ENCODE assay signal across 11 cellular contexts in genomic region chr3:183185696-183186095, GRCh38. TPM values are rescaled to one million over a fixed set of nuclear protein-coding genes. Genes with fewer than 3 reads are reported as not detected.
DNase-seq lines count a peak whose midpoint lies in the region; ATAC-seq and TF ChIP-seq lines count a peak whose summit lies in the region.
"Had no signal": no experiment of that assay in that cellular context is flagged by ENCODE, and none has a peak within 500 bp of the region (broad histone marks: within the 10 kb centered on the region; RNA-seq: fewer than 3 reads in every experiment).

No MANE protein-coding gene starts in this region.

- no peaks in the 10 kb centered on the region for H3K36me3 Mint-ChIP-seq in activated CD8-positive, alpha-beta T cell treated with anti-CD3 and anti-CD28 coated beads for 36 hours (ENCODE audit: low read depth)
- no peaks in the 10 kb centered on the region for H3K36me3 Mint-ChIP-seq in activated CD8-positive, alpha-beta T cell treated with anti-CD3 and anti-CD28 coated beads, Interleukin-2, amount 10 ng/mL, durations not matched to agents 7 days and 5 days (ENCODE audit: low read depth)
- no peaks in the 10 kb centered on the region for H3K36me3 Mint-ChIP-seq in dendritic cell treated with granulocyte-macrophage colony-stimulating factor and Interleukin-4, amounts not matched to agents 40 ng/mL and 50 ng/mL, for 4 days (ENCODE audit: low read depth)
- H3K36me3 Mint-ChIP-seq: CD4-positive, alpha-beta memory T cell had no signal

- no peak overlapping the region for H3K4me3 Mint-ChIP-seq in activated CD8-positive, alpha-beta T cell treated with anti-CD3 and anti-CD28 coated beads for 36 hours
- H3K4me3 Mint-ChIP-seq in activated CD8-positive, alpha-beta T cell treated with anti-CD3 and anti-CD28 coated beads, Interleukin-2, amount 10 ng/mL, durations not matched to agents 7 days and 5 days = no peak overlapping the region
- H3K4me3 Mint-ChIP-seq in dendritic cell treated with granulocyte-macrophage colony-stimulating factor and Interleukin-4, amounts not matched to agents 40 ng/mL and 50 ng/mL, for 4 days = no peak overlapping the region
- H3K4me3 Mint-ChIP-seq: CD4-positive, alpha-beta memory T cell had no signal

- peak; percentile 45 for ATAC-seq in activated CD8-positive, alpha-beta T cell treated with anti-CD3 and anti-CD28 coated beads for 36 hours
- ATAC-seq in activated CD8-positive, alpha-beta T cell treated with anti-CD3 and anti-CD28 coated beads, Interleukin-2, amount 10 ng/mL, durations not matched to agents 7 days and 5 days = no peak
- no peak for ATAC-seq in GM21825 (IDR thresholded peaks at IDR 0.05; ENCODE audit: unreplicated experiment)
- no peak for ATAC-seq in GM18873 (IDR thresholded peaks at IDR 0.05; ENCODE audit: low FRiP score, unreplicated experiment)

- H3K4me3 ChIP-seq in skeletal muscle cell (ENCODE audit: low read depth, low read length) = no peak overlapping the region
- H3K4me3 ChIP-seq: thoracic aorta had no signal

- H3K27ac Mint-ChIP-seq in activated CD8-positive, alpha-beta T cell treated with anti-CD3 and anti-CD28 coated beads for 36 hours = peak overlapping the region; percentile 80
- no peak overlapping the region for H3K27ac Mint-ChIP-seq in activated CD8-positive, alpha-beta T cell treated with anti-CD3 and anti-CD28 coated beads, Interleukin-2, amount 10 ng/mL, durations not matched to agents 7 days and 5 days
- peak overlapping the region; percentile 41 for H3K27ac Mint-ChIP-seq in dendritic cell treated with granulocyte-macrophage colony-stimulating factor and Interleukin-4, amounts not matched to agents 40 ng/mL and 50 ng/mL, for 4 days

- no peaks in the 10 kb centered on the region for H3K9me3 Mint-ChIP-seq in activated CD8-positive, alpha-beta T cell treated with anti-CD3 and anti-CD28 coated beads for 36 hours
- H3K9me3 Mint-ChIP-seq in activated CD8-positive, alpha-beta T cell treated with anti-CD3 and anti-CD28 coated beads, Interleukin-2, amount 10 ng/mL, durations not matched to agents 7 days and 5 days (ENCODE audit: insufficient read depth) = no peaks in the 10 kb centered on the region
- no peaks in the 10 kb centered on the region for H3K9me3 Mint-ChIP-seq in dendritic cell treated with granulocyte-macrophage colony-stimulating factor and Interleukin-4, amounts not matched to agents 40 ng/mL and 50 ng/mL, for 4 days
- H3K9me3 Mint-ChIP-seq: CD4-positive, alpha-beta memory T cell had no signal

- intact Hi-C loops in activated CD8-positive, alpha-beta T cell treated with anti-CD3 and anti-CD28 coated beads for 36 hours (cut with micrococcal nuclease) = no loop called here
- intact Hi-C loops in dendritic cell treated with granulocyte-macrophage colony-stimulating factor and Interleukin-4, amounts not matched to agents 40 ng/mL and 50 ng/mL, for 4 days (cut with micrococcal nuclease) = loop anchor here (2.0 to 5.0 kb wide), 2 partner anchors 63 to 72 kb away; no protein-coding TSS in a partner anchor

- no peak for TF ChIP-seq CTCF in activated CD8-positive, alpha-beta T cell treated with anti-CD3 and anti-CD28 coated beads for 36 hours (IDR thresholded peaks at IDR 0.05)

- H3K27me3 Mint-ChIP-seq in activated CD8-positive, alpha-beta T cell treated with anti-CD3 and anti-CD28 coated beads for 36 hours = peaks cover 4% of the 10 kb centered on the region
- H3K27me3 Mint-ChIP-seq in activated CD8-positive, alpha-beta T cell treated with anti-CD3 and anti-CD28 coated beads, Interleukin-2, amount 10 ng/mL, durations not matched to agents 7 days and 5 days (ENCODE audit: low read depth) = peaks cover 2% of the 10 kb centered on the region
- peaks cover 17% of the 10 kb centered on the region for H3K27me3 Mint-ChIP-seq in dendritic cell treated with granulocyte-macrophage colony-stimulating factor and Interleukin-4, amounts not matched to agents 40 ng/mL and 50 ng/mL, for 4 days
- H3K27me3 Mint-ChIP-seq: CD4-positive, alpha-beta memory T cell had no signal

- CTCF ChIA-PET in activated CD8-positive, alpha-beta T cell treated with anti-CD3 and anti-CD28 coated beads for 36 hours (lab: Charles Lee) = interaction anchor here (0.6 to 7.0 kb wide), 37 partner anchors 8 to 699 kb away, joined by 3 to 277 read pairs (median 6); partner anchors contain the start of genes B3GNT5, LAMP3 and PARL
- CTCF ChIA-PET in activated CD8-positive, alpha-beta T cell treated with anti-CD3 and anti-CD28 coated beads, Interleukin-2, amount 10 ng/mL, durations not matched to agents 7 days and 5 days (lab: Charles Lee) = interaction anchor here (0.7 to 8.1 kb wide), 24 partner anchors 9 to 472 kb away, joined by 3 to 187 read pairs (median 5); no protein-coding TSS in a partner anchor

- POLR2A ChIA-PET in activated CD8-positive, alpha-beta T cell treated with anti-CD3 and anti-CD28 coated beads for 36 hours (lab: Charles Lee) = interaction anchor here (1.0 to 2.3 kb wide), 3 partner anchors 9 to 100 kb away, joined by 3 to 8 read pairs (median 5); no protein-coding TSS in a partner anchor
- POLR2A ChIA-PET in activated CD8-positive, alpha-beta T cell treated with anti-CD3 and anti-CD28 coated beads, Interleukin-2, amount 10 ng/mL, durations not matched to agents 7 days and 5 days (lab: Charles Lee) = no interaction called here

- peaks cover 19% of the 10 kb centered on the region for H3K4me1 Mint-ChIP-seq in activated CD8-positive, alpha-beta T cell treated with anti-CD3 and anti-CD28 coated beads for 36 hours (ENCODE audit: low read depth)
- peaks cover 9% of the 10 kb centered on the region for H3K4me1 Mint-ChIP-seq in activated CD8-positive, alpha-beta T cell treated with anti-CD3 and anti-CD28 coated beads, Interleukin-2, amount 10 ng/mL, durations not matched to agents 7 days and 5 days (ENCODE audit: low read depth)
- H3K4me1 Mint-ChIP-seq in dendritic cell treated with granulocyte-macrophage colony-stimulating factor and Interleukin-4, amounts not matched to agents 40 ng/mL and 50 ng/mL, for 4 days (ENCODE audit: low read depth) = peaks cover 34% of the 10 kb centered on the region
- H3K4me1 Mint-ChIP-seq: CD4-positive, alpha-beta memory T cell had no signal

- no peak for DNase-seq in activated CD8-positive, alpha-beta T cell treated with anti-CD3 and anti-CD28 coated beads for 36 hours
- DNase-seq in activated CD8-positive, alpha-beta T cell treated with anti-CD3 and anti-CD28 coated beads, Interleukin-2, amount 10 ng/mL, durations not matched to agents 7 days and 5 days = no peak
- DNase-seq in NOMO-1 treated with dmso at 0.1 percent for 144 hours (lab: John Stamatoyannopoulos, UW; ENCODE audit: unreplicated experiment) (peak; percentile 71), skeletal muscle cell (ENCODE audit: low read depth) (peak; percentile 70), DMS114 treated with DMSO at 0.1 percent for 48 hours (lab: John Stamatoyannopoulos, UW; ENCODE audit: unreplicated experiment) (no peak)
- DNase-seq: aorta; CD4-positive, alpha-beta memory T cell had no signal

RNA-seq across cellular contexts. Expression of gene LAMP3, which starts 23.2 kb away (rescaled TPM):
- total RNA-seq in activated CD8-positive, alpha-beta T cell treated with anti-CD3 and anti-CD28 coated beads for 36 hours = 1 to 10 TPM; 8.5 to 9.0 TPM
- total RNA-seq in activated CD8-positive, alpha-beta T cell treated with anti-CD3 and anti-CD28 coated beads, Interleukin-2, amount 10 ng/mL, durations not matched to agents 7 days and 5 days = 10 to 100 TPM; 14.3 to 15.2 TPM
- total RNA-seq: thoracic aorta had no signal

Comparison
In these comparisons a context has a peak if more than half of its experiments do, and no peak if none do; other contexts are left out.
1. DNase-seq: peak in NOMO-1 treated with dmso at 0.1 percent for 144 hours (single experiment) and skeletal muscle cell (single experiment); none in activated CD8-positive, alpha-beta T cell treated with anti-CD3 and anti-CD28 coated beads for 36 hours (single experiment), activated CD8-positive, alpha-beta T cell treated with anti-CD3 and anti-CD28 coated beads, Interleukin-2, amount 10 ng/mL, durations not matched to agents 7 days and 5 days (single experiment) and DMS114 treated with DMSO at 0.1 percent for 48 hours (single experiment).